In genomic region chr13:98141938-98142426, GRCh38 we compare ENCODE assay signal across 9 cellular contexts. TPM values are rescaled to one million over a fixed set of nuclear protein-coding genes. Genes with fewer than 3 reads are reported as not detected.
A peak's percentile ranks its signal among the peaks of the same experiment; 100 is the strongest.
DNase-seq lines count a peak whose midpoint lies in the region; ATAC-seq, FAIRE-seq and TF ChIP-seq lines count a peak whose summit lies in the region.
"Had no signal": no experiment of that assay in that cellular context is flagged by ENCODE, and none has a peak within 500 bp of the region (broad histone marks: within the 10 kb centered on the region; RNA-seq: fewer than 3 reads in every experiment).

No MANE protein-coding gene starts in this region.

- H3K27ac ChIP-seq in AG04450 (ENCODE audit: low read depth, low read length) (no peak overlapping the region), skin epidermis (peak overlapping the region in 12 of 21 experiments; percentile 2 to 88 (median 40))

- no peak for FAIRE-seq in D721Med (lab: Jason Lieb, UNC)

- peaks cover 4% of the 10 kb centered on the region for H3K4me1 Mint-ChIP-seq in activated T-helper 2 cell treated with anti-CD3 and anti-CD28 coated beads, Interferon-gamma antibody, Interleukin-2, Interleukin-4, amounts not matched to agents 10 μg/mL and 5 μg/mL and 100 μg/mL, durations not matched to agents 14 hours and 24 hours and 36 hours (ENCODE audit: low read depth)

- H3K27me3 ChIP-seq in AG04450 (ENCODE audit: control insufficient read depth, insufficient read depth, low read length) = no peaks in the 10 kb centered on the region

- peak; percentile 12 for ATAC-seq in GM21619 (IDR thresholded peaks at IDR 0.05; ENCODE audit: unreplicated experiment)

- no peaks in the 10 kb centered on the region for H3K36me3 Mint-ChIP-seq in activated T-helper 2 cell treated with anti-CD3 and anti-CD28 coated beads, Interferon-gamma antibody, Interleukin-2, Interleukin-4, amounts not matched to agents 10 μg/mL and 5 μg/mL and 100 μg/mL, durations not matched to agents 14 hours and 24 hours and 36 hours (ENCODE audit: low read depth)

- DNase-seq in AG04450 (ENCODE audit: low read depth, low spot score) (no peak), GM20000 (ENCODE audit: low spot score) (no peak), D721Med (ENCODE audit: insufficient read length, low spot score) (no peak)
- DNase-seq in activated T-helper 2 cell treated with anti-CD3 and anti-CD28 coated beads, Interferon-gamma antibody, Interleukin-2, Interleukin-4, amounts not matched to agents 10 μg/mL and 5 μg/mL and 100 μg/mL, durations not matched to agents 14 hours and 24 hours and 36 hours (ENCODE audit: low spot score) = no peak
- DNase-seq in effector CD8-positive, alpha-beta T cell (lab: John Stamatoyannopoulos, UW) = no peak

- POLR2A ChIA-PET in AG04450 (lab: Yijun Ruan, JAX) = no interaction called here

- H3K9me3 Mint-ChIP-seq in activated T-helper 2 cell treated with anti-CD3 and anti-CD28 coated beads, Interferon-gamma antibody, Interleukin-2, Interleukin-4, amounts not matched to agents 10 μg/mL and 5 μg/mL and 100 μg/mL, durations not matched to agents 14 hours and 24 hours and 36 hours = no peaks in the 10 kb centered on the region

- H3K4me3 Mint-ChIP-seq in activated T-helper 2 cell treated with anti-CD3 and anti-CD28 coated beads, Interferon-gamma antibody, Interleukin-2, Interleukin-4, amounts not matched to agents 10 μg/mL and 5 μg/mL and 100 μg/mL, durations not matched to agents 14 hours and 24 hours and 36 hours (ENCODE audit: low read depth) = peak overlapping the region; percentile 34

- intact Hi-C loops in activated T-helper 2 cell treated with anti-CD3 and anti-CD28 coated beads, Interferon-gamma antibody, Interleukin-2, Interleukin-4, amounts not matched to agents 10 μg/mL and 5 μg/mL and 100 μg/mL, durations not matched to agents 14 hours and 24 hours and 36 hours (cut with micrococcal nuclease) = loop anchor here (10.0 kb wide), 1 partner anchor 707 kb away; the partner anchor contains the start of gene RAP2A

- no peak overlapping the region for H3K27ac Mint-ChIP-seq in activated T-helper 2 cell treated with anti-CD3 and anti-CD28 coated beads, Interferon-gamma antibody, Interleukin-2, Interleukin-4, amounts not matched to agents 10 μg/mL and 5 μg/mL and 100 μg/mL, durations not matched to agents 14 hours and 24 hours and 36 hours

- CTCF ChIA-PET in AG04450 (lab: Charles Lee) = interaction anchor here (0.6 to 1.6 kb wide), 4 partner anchors 10 to 322 kb away, joined by 3 to 4 read pairs (median 4); no protein-coding TSS in a partner anchor

- peaks cover 4% of the 10 kb centered on the region; the same call in 1 of the 2 replicates for H3K9me3 ChIP-seq in AG04450 (ENCODE audit: control insufficient read depth, insufficient read depth, low read length)

- peaks cover 58% of the 10 kb centered on the region for H3K27me3 Mint-ChIP-seq in activated T-helper 2 cell treated with anti-CD3 and anti-CD28 coated beads, Interferon-gamma antibody, Interleukin-2, Interleukin-4, amounts not matched to agents 10 μg/mL and 5 μg/mL and 100 μg/mL, durations not matched to agents 14 hours and 24 hours and 36 hours (ENCODE audit: low read depth)

- no peak for TF ChIP-seq CTCF in AG04450 (IDR thresholded peaks at IDR 0.05; ENCODE audit: low read depth, low read length)
- no peak for TF ChIP-seq CTCF in GM20000 (IDR thresholded peaks at IDR 0.05; ENCODE audit: extremely low read depth, missing control alignments)
- TF ChIP-seq CTCF in D721Med (IDR thresholded peaks at IDR 0.05; ENCODE audit: insufficient read depth, missing control alignments) = no peak

- H3K4me3 ChIP-seq in AG04450 (ENCODE audit: low read depth, low read length) (peak overlapping the region; percentile 75), iPS-11a (ENCODE audit: low read depth, low read length) (peak overlapping the region; percentile 56), skin epidermis (peak overlapping the region; percentile 41 to 75 (median 62))

RNA-seq across cellular contexts. Expression of gene FARP1, which starts 0.9 kb away (rescaled TPM):
- polyA plus RNA-seq in AG04450 (2011; rRNA removed) = 76.4 and 83.0 TPM in 2 replicates
- 117 and 153 TPM in 2 replicates for polyA minus RNA-seq in AG04450 (2011; rRNA and poly(A)+ RNA removed)
- 0.55 and 0.89 TPM in 2 replicates for total RNA-seq in activated T-helper 2 cell treated with anti-CD3 and anti-CD28 coated beads, Interferon-gamma antibody, Interleukin-2, Interleukin-4, amounts not matched to agents 10 μg/mL and 5 μg/mL and 100 μg/mL, durations not matched to agents 14 hours and 24 hours and 36 hours

RNA-seq across cellular contexts. Expression of gene RNF113B, which starts 35.1 kb away (rescaled TPM):
- polyA plus RNA-seq in AG04450 (2011; rRNA removed) = not detected in 2 replicates
- not detected in 2 replicates for polyA minus RNA-seq in AG04450 (2011; rRNA and poly(A)+ RNA removed)
- total RNA-seq in activated T-helper 2 cell treated with anti-CD3 and anti-CD28 coated beads, Interferon-gamma antibody, Interleukin-2, Interleukin-4, amounts not matched to agents 10 μg/mL and 5 μg/mL and 100 μg/mL, durations not matched to agents 14 hours and 24 hours and 36 hours = not detected in 2 replicates
- total RNA-seq: dermis microvascular lymphatic vessel endothelial cell had no signal
